13 cellular contexts compared by ENCODE assay signal in the genomic region with DNA sequence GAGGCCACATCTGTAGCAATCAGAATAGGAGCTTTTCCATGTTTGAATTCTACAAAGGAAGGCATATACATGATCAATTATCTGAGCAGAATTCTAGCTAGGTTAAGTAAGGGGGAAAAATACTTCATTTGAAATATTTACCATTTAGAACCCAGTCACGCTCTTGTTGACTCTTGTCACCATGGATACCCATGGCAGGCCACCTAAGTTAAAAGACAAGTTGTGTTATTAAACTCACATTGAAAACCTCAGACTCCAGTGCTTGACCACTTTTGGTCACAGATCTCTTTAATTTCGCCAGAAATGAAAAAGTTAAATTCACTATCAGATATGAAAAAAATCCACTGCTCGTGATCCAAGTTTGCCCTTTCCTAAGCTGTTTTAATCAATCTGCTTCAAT. TPM values are rescaled to one million over a fixed set of nuclear protein-coding genes. Genes with fewer than 3 reads are reported as not detected.
DNase-seq lines count a peak whose midpoint lies in the region; TF ChIP-seq lines count a peak whose summit lies in the region.
"Had no signal": no experiment of that assay in that cellular context is flagged by ENCODE, and none has a peak within 500 bp of the region (broad histone marks: within the 10 kb centered on the region; RNA-seq: fewer than 3 reads in every experiment).

No MANE protein-coding gene starts in this region.

- H3K36me3 ChIP-seq in cardiac muscle cell (peaks cover 63% of the 10 kb centered on the region), left ventricle myocardium inferior (peaks cover 76% of the 10 kb centered on the region), tibial artery (peaks cover 62 to 82% (median 63%) of the 10 kb centered on the region in 3 donors)
- H3K36me3 ChIP-seq: uterus had no signal

- H3K4me1 Mint-ChIP-seq in activated T-helper 2 cell treated with anti-CD3 and anti-CD28 coated beads, Interferon-gamma antibody, Interleukin-2, Interleukin-4, amounts not matched to agents 10 μg/mL and 5 μg/mL and 100 μg/mL, durations not matched to agents 14 hours and 24 hours and 36 hours (ENCODE audit: low read depth): peaks cover 62% of the 10 kb centered on the region
- H3K4me1 Mint-ChIP-seq in glutamatergic neuron (ENCODE audit: low read depth, unreplicated experiment): peaks cover 35% of the 10 kb centered on the region

- H3K27ac ChIP-seq in cardiac muscle cell: peak overlapping the region; percentile 8
- H3K27ac ChIP-seq in left ventricle myocardium inferior (replicated peaks): no peak overlapping the region
- peak overlapping the region; percentile 99 to 100 for H3K27ac ChIP-seq in tibial artery
- H3K27ac ChIP-seq: BLaER1 had no signal

- peaks cover 89% of the 10 kb centered on the region for H3K36me3 Mint-ChIP-seq in activated T-helper 2 cell treated with anti-CD3 and anti-CD28 coated beads, Interferon-gamma antibody, Interleukin-2, Interleukin-4, amounts not matched to agents 10 μg/mL and 5 μg/mL and 100 μg/mL, durations not matched to agents 14 hours and 24 hours and 36 hours (ENCODE audit: low read depth)
- H3K36me3 Mint-ChIP-seq in glutamatergic neuron (ENCODE audit: unreplicated experiment): peaks cover 11% of the 10 kb centered on the region

- H3K4me3 ChIP-seq in cardiac muscle cell: no peak overlapping the region
- no peak overlapping the region for H3K4me3 ChIP-seq in left ventricle myocardium inferior
- H3K4me3 ChIP-seq in tibial artery: no peak overlapping the region
- H3K4me3 ChIP-seq: BLaER1, uterus had no signal

- H3K27me3 ChIP-seq in cardiac muscle cell (no peaks in the 10 kb centered on the region), left ventricle myocardium inferior (ENCODE audit: low read depth) (no peaks in the 10 kb centered on the region), tibial artery (no peaks in the 10 kb centered on the region)
- H3K27me3 ChIP-seq: BLaER1, uterus had no signal

- DNase-seq in cardiac muscle cell (ENCODE audit: low read depth in 1 of 2, low spot score in 1 of 2): no peak
- DNase-seq in left ventricle myocardium inferior: no peak
- no peak for DNase-seq in activated T-helper 2 cell treated with anti-CD3 and anti-CD28 coated beads, Interferon-gamma antibody, Interleukin-2, Interleukin-4, amounts not matched to agents 10 μg/mL and 5 μg/mL and 100 μg/mL, durations not matched to agents 14 hours and 24 hours and 36 hours (ENCODE audit: low spot score)
- DNase-seq in glutamatergic neuron: no peak
- DNase-seq in tibial artery: no peak
- no peak for DNase-seq in 8988T
- DNase-seq in iPS-NIHi11 (ENCODE audit: low spot score): no peak
- no peak for DNase-seq in GDM1 (lab: John Stamatoyannopoulos, UW)
- DNase-seq: activated gamma-delta T cell treated with Interleukin-2 at 50 U/mL for 16 hours; effector CD4-positive, alpha-beta T cell; NCI-H1436 treated with DMSO at 0.1 percent for 48 hours; uterus had no signal

- no peaks in the 10 kb centered on the region for H3K9me3 Mint-ChIP-seq in activated T-helper 2 cell treated with anti-CD3 and anti-CD28 coated beads, Interferon-gamma antibody, Interleukin-2, Interleukin-4, amounts not matched to agents 10 μg/mL and 5 μg/mL and 100 μg/mL, durations not matched to agents 14 hours and 24 hours and 36 hours
- H3K9me3 Mint-ChIP-seq in glutamatergic neuron (ENCODE audit: unreplicated experiment): peaks cover 27% of the 10 kb centered on the region

- TF ChIP-seq CTCF in cardiac muscle cell (IDR thresholded peaks at IDR 0.05; ENCODE audit: low read depth, low read length): no peak
- TF ChIP-seq CTCF in left ventricle myocardium inferior (IDR thresholded peaks at IDR 0.05; ENCODE audit: borderline replicate concordance): no peak
- no peak for TF ChIP-seq CTCF in glutamatergic neuron (IDR thresholded peaks at IDR 0.05; ENCODE audit: partially characterized antibody, unreplicated experiment)
- no peak for TF ChIP-seq CTCF in tibial artery (IDR thresholded peaks at IDR 0.05)

- H3K4me3 Mint-ChIP-seq in activated T-helper 2 cell treated with anti-CD3 and anti-CD28 coated beads, Interferon-gamma antibody, Interleukin-2, Interleukin-4, amounts not matched to agents 10 μg/mL and 5 μg/mL and 100 μg/mL, durations not matched to agents 14 hours and 24 hours and 36 hours (ENCODE audit: low read depth): no peak overlapping the region
- H3K4me3 Mint-ChIP-seq in glutamatergic neuron (ENCODE audit: unreplicated experiment): peak overlapping the region; percentile 24

- H3K9me3 ChIP-seq in cardiac muscle cell (ENCODE audit: low read depth) (no peaks in the 10 kb centered on the region), left ventricle myocardium inferior (replicated peaks) (no peaks in the 10 kb centered on the region), tibial artery (no peaks in the 10 kb centered on the region)
- H3K9me3 ChIP-seq: BLaER1, uterus had no signal

- peak overlapping the region; percentile 17 for H3K27ac Mint-ChIP-seq in activated T-helper 2 cell treated with anti-CD3 and anti-CD28 coated beads, Interferon-gamma antibody, Interleukin-2, Interleukin-4, amounts not matched to agents 10 μg/mL and 5 μg/mL and 100 μg/mL, durations not matched to agents 14 hours and 24 hours and 36 hours
- H3K27ac Mint-ChIP-seq in glutamatergic neuron (ENCODE audit: unreplicated experiment): no peak overlapping the region

- H3K4me1 ChIP-seq in cardiac muscle cell (ENCODE audit: low read depth): peaks cover 5% of the 10 kb centered on the region
- H3K4me1 ChIP-seq in left ventricle myocardium inferior: peaks cover 92% of the 10 kb centered on the region
- H3K4me1 ChIP-seq in tibial artery: peaks cover 8 to 74% (median 48%) of the 10 kb centered on the region in 4 donors

- H3K27me3 Mint-ChIP-seq in activated T-helper 2 cell treated with anti-CD3 and anti-CD28 coated beads, Interferon-gamma antibody, Interleukin-2, Interleukin-4, amounts not matched to agents 10 μg/mL and 5 μg/mL and 100 μg/mL, durations not matched to agents 14 hours and 24 hours and 36 hours (ENCODE audit: low read depth): no peaks in the 10 kb centered on the region
- H3K27me3 Mint-ChIP-seq in glutamatergic neuron (ENCODE audit: unreplicated experiment): peaks cover 23% of the 10 kb centered on the region

- intact Hi-C loops in left ventricle myocardium inferior (cut with micrococcal nuclease): no loop called here
- intact Hi-C loops in activated T-helper 2 cell treated with anti-CD3 and anti-CD28 coated beads, Interferon-gamma antibody, Interleukin-2, Interleukin-4, amounts not matched to agents 10 μg/mL and 5 μg/mL and 100 μg/mL, durations not matched to agents 14 hours and 24 hours and 36 hours (cut with micrococcal nuclease): loop anchor here (10.0 kb wide), 1 partner anchor 727 kb away; a partner anchor contains a TSS
- intact Hi-C loops in tibial artery (cut with DNase I; ENCODE audit: low total_unique reads): no loop called here

RNA-seq across cellular contexts. Expression of a gene that starts 4.1 kb away (rescaled TPM):
- total RNA-seq in cardiac muscle cell (726 and 1,000 TPM in 2 replicates), left ventricle myocardium inferior (326 TPM), glutamatergic neuron (ENCODE audit: unreplicated experiment) (1,273 TPM)
- polyA plus RNA-seq in cardiac muscle cell: 591 and 639 TPM in 2 replicates
- total RNA-seq in activated T-helper 2 cell treated with anti-CD3 and anti-CD28 coated beads, Interferon-gamma antibody, Interleukin-2, Interleukin-4, amounts not matched to agents 10 μg/mL and 5 μg/mL and 100 μg/mL, durations not matched to agents 14 hours and 24 hours and 36 hours: 899 and 902 TPM in 2 replicates

RNA-seq across cellular contexts. Expression of a gene that starts 4.8 kb away (rescaled TPM):
- total RNA-seq in cardiac muscle cell (28.1 and 40.3 TPM in 2 replicates), left ventricle myocardium inferior (10.1 TPM), glutamatergic neuron (ENCODE audit: unreplicated experiment) (120 TPM)
- 29.1 and 31.3 TPM in 2 replicates for polyA plus RNA-seq in cardiac muscle cell
- total RNA-seq in activated T-helper 2 cell treated with anti-CD3 and anti-CD28 coated beads, Interferon-gamma antibody, Interleukin-2, Interleukin-4, amounts not matched to agents 10 μg/mL and 5 μg/mL and 100 μg/mL, durations not matched to agents 14 hours and 24 hours and 36 hours: 44.9 and 45.2 TPM in 2 replicates

RNA-seq across cellular contexts. Expression of a gene that starts 5.2 kb away (rescaled TPM):
- total RNA-seq in cardiac muscle cell (8.1 and 17.0 TPM in 2 replicates), left ventricle myocardium inferior (9.7 TPM), glutamatergic neuron (ENCODE audit: unreplicated experiment) (25.7 TPM)
- polyA plus RNA-seq in cardiac muscle cell: 22.2 and 32.9 TPM in 2 replicates
- 29.6 and 33.8 TPM in 2 replicates for total RNA-seq in activated T-helper 2 cell treated with anti-CD3 and anti-CD28 coated beads, Interferon-gamma antibody, Interleukin-2, Interleukin-4, amounts not matched to agents 10 μg/mL and 5 μg/mL and 100 μg/mL, durations not matched to agents 14 hours and 24 hours and 36 hours

RNA-seq across cellular contexts. Expression of a gene that starts 53.1 kb away (rescaled TPM):
- total RNA-seq in cardiac muscle cell (not detected in 2 replicates), left ventricle myocardium inferior (2.5 TPM), glutamatergic neuron (ENCODE audit: unreplicated experiment) (not detected)
- polyA plus RNA-seq in cardiac muscle cell: not detected in 2 replicates
- total RNA-seq in activated T-helper 2 cell treated with anti-CD3 and anti-CD28 coated beads, Interferon-gamma antibody, Interleukin-2, Interleukin-4, amounts not matched to agents 10 μg/mL and 5 μg/mL and 100 μg/mL, durations not matched to agents 14 hours and 24 hours and 36 hours: 0.16 and 0.46 TPM in 2 replicates
